ENCODE assay signal across 8 cellular contexts in the genomic region with DNA sequence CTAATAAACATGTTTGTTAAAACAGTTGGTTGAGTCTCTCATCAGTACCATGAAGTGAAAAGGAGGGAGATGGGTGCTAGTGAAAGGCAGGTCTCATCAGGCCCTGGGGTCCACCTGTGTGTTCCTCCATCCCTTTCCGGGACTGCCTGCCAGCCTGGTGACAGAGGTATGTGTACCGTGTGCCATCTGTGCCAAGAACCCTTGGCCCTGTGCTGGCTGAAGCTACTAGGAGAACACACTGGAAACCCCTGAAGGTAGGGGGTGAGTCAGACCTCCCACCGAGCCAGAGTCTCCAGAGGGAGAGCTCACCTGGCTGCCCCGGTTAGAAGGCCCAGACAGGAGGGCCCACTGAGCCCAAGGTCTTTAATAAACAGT. TPM values are rescaled to one million over a fixed set of nuclear protein-coding genes. Genes with fewer than 3 reads are reported as not detected.
DNase-seq lines count a peak whose midpoint lies in the region; ATAC-seq and TF ChIP-seq lines count a peak whose summit lies in the region.

No MANE protein-coding gene starts in this region.

- H3K4me1 ChIP-seq in BE2C, result peaks cover 6% of the 10 kb centered on the region; the same call in 1 of the 2 replicates
- H3K4me1 ChIP-seq in HUES64 (ENCODE audit: insufficient read depth, low read length), result peaks cover 12% of the 10 kb centered on the region
- peaks cover 11% of the 10 kb centered on the region for H3K4me1 ChIP-seq in iPS-18a (ENCODE audit: control insufficient read depth, low read depth, low read length)

- H3K4me3 Mint-ChIP-seq in activated T-helper 17 cell treated with anti-CD3 and anti-CD28 coated beads, Interleukin-2, amount 50 U/mL, for 72 hours, result peak overlapping the region; percentile 99
- H3K4me3 Mint-ChIP-seq in stimulated activated effector memory CD8-positive, alpha-beta T cell treated with anti-CD3 and anti-CD28 coated beads, Interleukin-12 subunit alpha, Interleukin-12 subunit beta, amount 100 ng/mL, for 72 hours, result peak overlapping the region; percentile 97

- H3K36me3 ChIP-seq in BE2C, result peaks cover 22% of the 10 kb centered on the region
- H3K36me3 ChIP-seq in HUES64 (ENCODE audit: insufficient read depth, low read length), result peaks cover 14% of the 10 kb centered on the region
- H3K36me3 ChIP-seq in iPS-18a (ENCODE audit: control insufficient read depth, low read depth, low read length), result no peaks in the 10 kb centered on the region

- H3K9me3 ChIP-seq in BE2C, result no peaks in the 10 kb centered on the region
- H3K9me3 ChIP-seq in HUES64 (ENCODE audit: insufficient read depth, low read depth, low read length), result no peaks in the 10 kb centered on the region
- no peaks in the 10 kb centered on the region for H3K9me3 ChIP-seq in iPS-18a (ENCODE audit: control insufficient read depth, low read depth, low read length)

- peak overlapping the region; percentile 99 for H3K27ac Mint-ChIP-seq in activated T-helper 17 cell treated with anti-CD3 and anti-CD28 coated beads, Interleukin-2, amount 50 U/mL, for 72 hours
- H3K27ac Mint-ChIP-seq in stimulated activated effector memory CD8-positive, alpha-beta T cell treated with anti-CD3 and anti-CD28 coated beads, Interleukin-12 subunit alpha, Interleukin-12 subunit beta, amount 100 ng/mL, for 72 hours, result peak overlapping the region; percentile 98

- DNase-seq in BE2C (no peak), HCEC 1CT (no peak), MV-4-11 (lab: John Stamatoyannopoulos, UW) (no peak)
- peak in 1 of 2 donors; percentile 68 for DNase-seq in stimulated activated effector memory CD8-positive, alpha-beta T cell treated with anti-CD3 and anti-CD28 coated beads, Interleukin-12 subunit alpha, Interleukin-12 subunit beta, amount 100 ng/mL, for 72 hours (ENCODE audit: low spot score in 2 of 2)

- peaks cover 55% of the 10 kb centered on the region for H3K36me3 Mint-ChIP-seq in activated T-helper 17 cell treated with anti-CD3 and anti-CD28 coated beads, Interleukin-2, amount 50 U/mL, for 72 hours (ENCODE audit: low read depth)
- peaks cover 52% of the 10 kb centered on the region for H3K36me3 Mint-ChIP-seq in stimulated activated effector memory CD8-positive, alpha-beta T cell treated with anti-CD3 and anti-CD28 coated beads, Interleukin-12 subunit alpha, Interleukin-12 subunit beta, amount 100 ng/mL, for 72 hours

- H3K27me3 ChIP-seq in BE2C (no peaks in the 10 kb centered on the region), HUES64 (ENCODE audit: insufficient read depth, low read length) (no peaks in the 10 kb centered on the region), iPS-18a (ENCODE audit: control insufficient read depth, insufficient read depth, low read length) (no peaks in the 10 kb centered on the region)

- H3K9ac ChIP-seq in HUES64 (ENCODE audit: low read depth, low read length), result no peak overlapping the region
- H3K9ac ChIP-seq in iPS-18a (ENCODE audit: low read length), result no peak overlapping the region

- H3K4me3 ChIP-seq in BE2C (ENCODE audit: low read depth, low read length), result peak overlapping the region; percentile 99
- peak overlapping the region; percentile 82 for H3K4me3 ChIP-seq in HUES64 (ENCODE audit: low read length)
- peak overlapping the region; percentile 96 for H3K4me3 ChIP-seq in iPS-18a (ENCODE audit: low read length)

- H3K27me3 Mint-ChIP-seq in activated T-helper 17 cell treated with anti-CD3 and anti-CD28 coated beads, Interleukin-2, amount 50 U/mL, for 72 hours, result no peaks in the 10 kb centered on the region

- ATAC-seq in activated T-helper 17 cell treated with anti-CD3 and anti-CD28 coated beads, Interleukin-2, amount 50 U/mL, for 72 hours (replicated peaks), result peak; percentile 42
- ATAC-seq in stimulated activated effector memory CD8-positive, alpha-beta T cell treated with anti-CD3 and anti-CD28 coated beads, Interleukin-12 subunit alpha, Interleukin-12 subunit beta, amount 100 ng/mL, for 72 hours, result peak; percentile 6
- ATAC-seq in GM19035 (IDR thresholded peaks at IDR 0.05; ENCODE audit: unreplicated experiment), result no peak

- H3K9me3 Mint-ChIP-seq in activated T-helper 17 cell treated with anti-CD3 and anti-CD28 coated beads, Interleukin-2, amount 50 U/mL, for 72 hours, result no peaks in the 10 kb centered on the region
- no peaks in the 10 kb centered on the region for H3K9me3 Mint-ChIP-seq in stimulated activated effector memory CD8-positive, alpha-beta T cell treated with anti-CD3 and anti-CD28 coated beads, Interleukin-12 subunit alpha, Interleukin-12 subunit beta, amount 100 ng/mL, for 72 hours

- peaks cover 9% of the 10 kb centered on the region for H3K4me1 Mint-ChIP-seq in activated T-helper 17 cell treated with anti-CD3 and anti-CD28 coated beads, Interleukin-2, amount 50 U/mL, for 72 hours
- peaks cover 60% of the 10 kb centered on the region for H3K4me1 Mint-ChIP-seq in stimulated activated effector memory CD8-positive, alpha-beta T cell treated with anti-CD3 and anti-CD28 coated beads, Interleukin-12 subunit alpha, Interleukin-12 subunit beta, amount 100 ng/mL, for 72 hours

- WGBS in HUES64, result 86% methylated on average over 4 of the region's 4 CpGs

- TF ChIP-seq CTCF in BE2C (IDR thresholded peaks at IDR 0.05; ENCODE audit: low read depth, low read length), result no peak

- H3K27ac ChIP-seq in HUES64 (ENCODE audit: low read depth, low read length), result no peak overlapping the region; the same call in 1 of the 2 replicates
- H3K27ac ChIP-seq in iPS-18a (ENCODE audit: low read length), result no peak overlapping the region

RNA-seq across cellular contexts. Expression of gene DDIT4, which starts 2.3 kb away (rescaled TPM):
- 468 TPM for polyA plus RNA-seq in BE2C (2012; ENCODE audit: insufficient read depth, insufficient read length, low read depth)
- polyA plus RNA-seq in HUES64 (2013, experiment 1 of 2), result 23.1 TPM
- polyA plus RNA-seq in HUES64 (2013, experiment 2 of 2), result 25.9 TPM
- 1,000 to 10,000 TPM in 1 of 2 donors, 100 to 1,000 TPM in 1; 746 to 1,569 TPM for total RNA-seq in activated T-helper 17 cell treated with anti-CD3 and anti-CD28 coated beads, Interleukin-2, amount 50 U/mL, for 72 hours

RNA-seq across cellular contexts. Expression of gene ASCC1, which starts 59.9 kb away (rescaled TPM):
- polyA plus RNA-seq in BE2C (2012; ENCODE audit: insufficient read depth, insufficient read length, low read depth), result 22.0 TPM
- 25.0 TPM for polyA plus RNA-seq in HUES64 (2013, experiment 1 of 2)
- polyA plus RNA-seq in HUES64 (2013, experiment 2 of 2), result 31.3 TPM
- total RNA-seq in activated T-helper 17 cell treated with anti-CD3 and anti-CD28 coated beads, Interleukin-2, amount 50 U/mL, for 72 hours, result 10 to 100 TPM; 44.0 to 48.6 TPM
